ENCODE assay signal across 10 cellular contexts in the genomic region with DNA sequence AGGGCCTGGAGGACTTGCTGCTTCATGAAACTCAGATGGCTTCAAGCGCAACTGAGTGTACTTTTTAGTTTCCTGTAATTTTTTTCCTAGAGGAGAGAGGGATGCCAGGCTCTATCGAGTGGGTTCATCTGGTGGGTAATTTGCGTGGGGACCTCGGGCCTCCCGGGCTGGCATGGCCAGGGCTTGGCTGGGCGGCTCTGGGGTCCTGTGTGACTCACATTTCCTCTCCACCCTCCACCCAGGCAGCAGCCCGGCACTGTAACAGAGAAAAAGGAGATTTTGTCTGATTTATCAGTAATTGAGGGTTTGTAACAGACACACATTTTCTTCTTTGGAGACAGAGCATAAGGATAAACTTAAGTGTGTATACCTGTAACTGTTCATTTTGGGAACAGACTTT.
DNase-seq lines count a peak whose midpoint lies in the region; ATAC-seq and TF ChIP-seq lines count a peak whose summit lies in the region.
"Had no signal": no experiment of that assay in that cellular context is flagged by ENCODE, and none has a peak within 500 bp of the region (broad histone marks: within the 10 kb centered on the region; RNA-seq: fewer than 3 reads in every experiment).

No MANE protein-coding gene starts in this region.

- intact Hi-C loops in OCI-LY7 (cut with micrococcal nuclease; ENCODE audit: unreplicated experiment) = loop anchor here (2.0 kb wide), 2 partner anchors 55 to 63 kb away; no protein-coding TSS in a partner anchor
- intact Hi-C loops in colonic mucosa (cut with DNase I) = no loop called here

- H3K9me2 ChIP-seq in OCI-LY7 (ENCODE audit: insufficient read depth, low read length) = no peaks in the 10 kb centered on the region
- H3K9me2 ChIP-seq: SK-N-SH had no signal

- no peaks in the 10 kb centered on the region for H3K27me3 ChIP-seq in colonic mucosa

- no peaks in the 10 kb centered on the region for H4K20me1 ChIP-seq in OCI-LY7 (ENCODE audit: insufficient read depth, low read length)

- CTCF ChIA-PET in OCI-LY7 (lab: Charles Lee; ENCODE audit: unreplicated experiment) = no interaction called here

- H3K27ac ChIP-seq in OCI-LY7 (ENCODE audit: low read depth, low read length, poor library complexity, severe bottlenecking) = peak overlapping the region; percentile 97
- H3K27ac ChIP-seq in colonic mucosa = no peak overlapping the region

- H3K4me1 Mint-ChIP-seq in memory B cell = peaks cover 41% of the 10 kb centered on the region

- POLR2A ChIA-PET in OCI-LY7 (lab: Charles Lee) = interaction anchor here (1.0 kb wide), 1 partner anchor 63 kb away, joined by 3 read pairs; no protein-coding TSS in a partner anchor

- H3K4me3 Mint-ChIP-seq in memory B cell = peak overlapping the region; percentile 84

- H3K36me3 Mint-ChIP-seq in memory B cell = peaks cover 18% of the 10 kb centered on the region

- DNase-seq in OCI-LY7 (ENCODE audit: low spot score) (peak; percentile 16), memory B cell (ENCODE audit: low spot score in 2 of 2) (no peak), middle frontal gyrus (ENCODE audit: extremely low spot score, low spot score) (no peak), colonic mucosa (no peak), H4 (ENCODE audit: low spot score) (no peak), NCI-H2171 (lab: John Stamatoyannopoulos, UW) (no peak)
- DNase-seq: Kasumi-1, SK-N-SH had no signal

- H2AFZ ChIP-seq in OCI-LY7 (ENCODE audit: low read length) = no peak overlapping the region

- H3K9me3 ChIP-seq in OCI-LY7 (ENCODE audit: low read length) = no peaks in the 10 kb centered on the region
- H3K9me3 ChIP-seq in colonic mucosa = no peaks in the 10 kb centered on the region
- H3K9me3 ChIP-seq: SK-N-SH had no signal

- H3K27me3 Mint-ChIP-seq in memory B cell = no peaks in the 10 kb centered on the region

- peak overlapping the region; percentile 95 for H3K27ac Mint-ChIP-seq in memory B cell

- peaks cover 31% of the 10 kb centered on the region for H3K36me3 ChIP-seq in OCI-LY7 (ENCODE audit: insufficient read depth, low read length)
- H3K36me3 ChIP-seq in colonic mucosa = no peaks in the 10 kb centered on the region

- H3K4me1 ChIP-seq in OCI-LY7 (ENCODE audit: insufficient read depth, low read length, poor library complexity, severe bottlenecking) (peaks cover 52% of the 10 kb centered on the region), colonic mucosa (no peaks in the 10 kb centered on the region)

- peak; percentile 9 for ATAC-seq in GM18508 (IDR thresholded peaks at IDR 0.05; ENCODE audit: insufficient read depth, unreplicated experiment)
- peak; percentile 20 for ATAC-seq in GM21529 (IDR thresholded peaks at IDR 0.05; ENCODE audit: unreplicated experiment)
- ATAC-seq in memory B cell (ENCODE audit: low read depth) = peak; percentile 25

- no peak overlapping the region for H3K9ac ChIP-seq in colonic mucosa (ENCODE audit: low read depth in 2 of 2, low read length in 2 of 2)
- H3K9ac ChIP-seq: SK-N-SH had no signal

- H3K4me3 ChIP-seq in OCI-LY7 (ENCODE audit: low read depth, low read length, poor library complexity, severe bottlenecking) (peak overlapping the region; percentile 53), colonic mucosa (no peak overlapping the region)

- TF ChIP-seq CTCF in OCI-LY7 (conservative IDR thresholded peaks at IDR 0.05; ENCODE audit: low read length) (no peak), colonic mucosa (IDR thresholded peaks at IDR 0.05) (no peak)

- BruUV-seq in OCI-LY7 (replicated peaks; lab: Mats Ljungman, UMichigan) = TSS peak; percentile 94

- H3K4me2 ChIP-seq in OCI-LY7 (ENCODE audit: low read length) = peak overlapping the region; percentile 86
- H3K4me2 ChIP-seq: SK-N-SH had no signal

- peaks cover 14% of the 10 kb centered on the region; the same call in 1 of the 2 replicates for H3K79me2 ChIP-seq in OCI-LY7 (ENCODE audit: insufficient read depth, low read depth, low read length)

- no peaks in the 10 kb centered on the region for H3K9me3 Mint-ChIP-seq in memory B cell
